Comparison of ENCODE assay signal across 16 cellular contexts in genomic region chr9:71524996-71525580, GRCh38.
"Had no signal": no experiment of that assay in that cellular context is flagged by ENCODE, and none has a peak within 500 bp of the region (broad histone marks: within the 10 kb centered on the region; RNA-seq: fewer than 3 reads in every experiment).

No MANE protein-coding gene starts in this region.

- H3K4me3 ChIP-seq: adrenal gland, cardiac muscle cell, dorsolateral prefrontal cortex, gastroesophageal sphincter, heart right ventricle, lung, psoas muscle, stomach, testis had no signal

- DNase-seq: activated CD4-positive, alpha-beta T cell treated with anti-CD3 and anti-CD28 coated beads for 1 hour; activated CD4-positive, alpha-beta T cell treated with anti-CD3 and anti-CD28 coated beads, Interleukin-2, amount 50 U/mL, for 4 hours; activated naive CD4-positive, alpha-beta T cell treated with anti-CD3 and anti-CD28 coated beads, Interleukin-2, amount 50 U/mL, for 16 hours; activated T-cell treated with anti-CD3 and anti-CD28 coated beads, Interleukin-2, amount 50 U/mL, for 24 hours; adrenal gland; dorsolateral prefrontal cortex; heart right ventricle; left colon; psoas muscle; stomach; testis had no signal

- H3K36me3 ChIP-seq: adrenal gland, cardiac muscle cell, gastroesophageal sphincter, heart right ventricle, stomach had no signal

- H3K27ac ChIP-seq: adrenal gland, cardiac muscle cell, dorsolateral prefrontal cortex, gastroesophageal sphincter, heart right ventricle, psoas muscle, stomach, testis, VCaP had no signal

- H3K9me3 ChIP-seq: adrenal gland, gastroesophageal sphincter, heart right ventricle, psoas muscle, stomach, testis had no signal

- H3K27me3 ChIP-seq: adrenal gland, cardiac muscle cell, dorsolateral prefrontal cortex, gastroesophageal sphincter, heart right ventricle, stomach, testis had no signal

- ATAC-seq: gastroesophageal sphincter, heart right ventricle, left colon, psoas muscle, sciatic nerve had no signal

- H3K4me1 ChIP-seq: adrenal gland, gastroesophageal sphincter, heart right ventricle, psoas muscle, stomach, testis had no signal
